Comparison of ENCODE assay signal across 18 cellular contexts in genomic region chr5:94707359-94707758, GRCh38.
DNase-seq lines count a peak whose midpoint lies in the region; ATAC-seq, FAIRE-seq and TF ChIP-seq lines count a peak whose summit lies in the region.
"Had no signal": no experiment of that assay in that cellular context is flagged by ENCODE, and none has a peak within 500 bp of the region (broad histone marks: within the 10 kb centered on the region; RNA-seq: fewer than 3 reads in every experiment).

No MANE protein-coding gene starts in this region.

- no peak overlapping the region for H3K9ac ChIP-seq in IMR-90 (ENCODE audit: low read depth, low read length)

- no peak overlapping the region for H2AK9ac ChIP-seq in IMR-90 (replicated peaks; ENCODE audit: low read depth, low read length, poor library complexity)

- intact Hi-C loops in IMR-90 (cut with micrococcal nuclease), result no loop called here
- intact Hi-C loops in pancreas (cut with DNase I), result no loop called here
- intact Hi-C loops in activated CD8-positive, alpha-beta T cell treated with anti-CD3 and anti-CD28 coated beads for 36 hours (cut with micrococcal nuclease), result no loop called here

- no CpG with 5 or more reads among the region's 2 CpGs for whole genome bisulfite sequencing in IMR-90 (ENCODE audit: extremely low coverage in 2 of 2, insufficient read length in 1 of 2), 2 experiments
- WGBS in pancreas, 2 donors, result 22 to 33% methylated on average over 2 of the region's 2 CpGs

- ATAC-seq in GM19043 (IDR thresholded peaks at IDR 0.05; ENCODE audit: low read depth, unreplicated experiment) (peak; percentile 40), IMR-90 (ENCODE audit: low read depth) (no peak), pancreas (peak; percentile 92 to 98 (median 96))
- ATAC-seq in activated CD8-positive, alpha-beta T cell treated with anti-CD3 and anti-CD28 coated beads for 36 hours, result no peak
- ATAC-seq: SK-N-SH treated with all-trans-retinoic acid at 6 μM for 48 hours had no signal

- H3K27ac Mint-ChIP-seq in activated CD8-positive, alpha-beta T cell treated with anti-CD3 and anti-CD28 coated beads for 36 hours, result no peak overlapping the region

- no TSS peak for BruUV-seq in IMR-90 (replicated peaks; lab: Mats Ljungman, UMichigan)

- H3K18ac ChIP-seq in IMR-90 (ENCODE audit: low read depth, low read length), result no peak overlapping the region

- H3K9me3 ChIP-seq in IMR-90 (ENCODE audit: control insufficient read depth, insufficient read depth, low read length) (no peaks in the 10 kb centered on the region), SJCRH30 (replicated peaks) (no peaks in the 10 kb centered on the region), pancreas (no peaks in the 10 kb centered on the region)
- H3K9me3 ChIP-seq: sigmoid colon had no signal

- no peak overlapping the region for H2BK5ac ChIP-seq in IMR-90 (ENCODE audit: low read depth, low read length, poor library complexity, severe bottlenecking)

- no peak overlapping the region for H3K23ac ChIP-seq in IMR-90 (ENCODE audit: low read depth, low read length)

- no peak overlapping the region for H2BK20ac ChIP-seq in IMR-90 (ENCODE audit: low read depth, low read length)

- no peaks in the 10 kb centered on the region for H3K27me3 Mint-ChIP-seq in activated CD8-positive, alpha-beta T cell treated with anti-CD3 and anti-CD28 coated beads for 36 hours
- H3K27me3 Mint-ChIP-seq: CD4-positive, CD25-positive, alpha-beta regulatory T cell had no signal

- H3K36me3 Mint-ChIP-seq in activated CD8-positive, alpha-beta T cell treated with anti-CD3 and anti-CD28 coated beads for 36 hours (ENCODE audit: low read depth), result peaks cover 10% of the 10 kb centered on the region

- in situ Hi-C loops in IMR-90 (cut with MboI; ENCODE audit: low sequenced_read_pairs), result no loop called here

- no peak overlapping the region for H4K5ac ChIP-seq in IMR-90 (ENCODE audit: low read depth, low read length)

- H3K27me3 ChIP-seq in IMR-90 (ENCODE audit: control insufficient read depth, insufficient read depth, low read length) (no peaks in the 10 kb centered on the region), SJCRH30 (no peaks in the 10 kb centered on the region), pancreas (no peaks in the 10 kb centered on the region)
- H3K27me3 ChIP-seq: dorsolateral prefrontal cortex, sigmoid colon had no signal

- dilution Hi-C loops in IMR-90 (cut with HindIII; ENCODE audit: low sequenced_read_pairs, unreplicated experiment), result no loop called here

- H2BK15ac ChIP-seq in IMR-90 (ENCODE audit: low read depth, low read length), result no peak overlapping the region

- 0 out of 2 replicates have a peak, but pooled peaks cover 1% of the 10 kb centered on the region for H3K4me1 ChIP-seq in IMR-90 (ENCODE audit: control insufficient read depth, insufficient read depth, low read length)
- H3K4me1 ChIP-seq in SJCRH30, result peaks cover 30% of the 10 kb centered on the region
- peaks cover 2 to 5% (median 5%) of the 10 kb centered on the region in 3 donors for H3K4me1 ChIP-seq in pancreas
- H3K4me1 ChIP-seq: sigmoid colon had no signal

- no peak overlapping the region for H3K4me2 ChIP-seq in IMR-90 (ENCODE audit: low read depth, low read length)

- H3K14ac ChIP-seq in IMR-90 (replicated peaks; ENCODE audit: low read depth, low read length), result no peak overlapping the region

- H3K36me3 ChIP-seq in IMR-90 (ENCODE audit: control insufficient read depth, insufficient read depth, low read length) (no peaks in the 10 kb centered on the region), SJCRH30 (peaks cover 13% of the 10 kb centered on the region), pancreas (no peaks in the 10 kb centered on the region)

- no peak overlapping the region for H2BK120ac ChIP-seq in IMR-90 (ENCODE audit: low read depth, low read length)

- no peaks in the 10 kb centered on the region for H3K79me1 ChIP-seq in IMR-90 (ENCODE audit: low read depth in 1 of 2, low read length in 2 of 2)

- FAIRE-seq in pancreas (lab: Jason Lieb, UNC) (no peak), H54 (lab: Jason Lieb, UNC) (no peak)
- FAIRE-seq: islet of Langerhans had no signal

- H3K4ac ChIP-seq in IMR-90 (ENCODE audit: low read depth, low read length), result no peak overlapping the region

- peak; percentile 45 for DNase-seq in IMR-90
- DNase-seq in SJCRH30, result peak; percentile 42 to 86
- DNase-seq in pancreas, result peak in 4 of 6 donors; percentile 10 to 64 (median 48)
- DNase-seq in H54 (ENCODE audit: insufficient read length, low spot score), result no peak
- no peak for DNase-seq in activated CD8-positive, alpha-beta T cell treated with anti-CD3 and anti-CD28 coated beads for 36 hours
- no peak for DNase-seq in RWPE1 (ENCODE audit: low spot score)
- DNase-seq: activated CD4-positive, CD25-positive, alpha-beta regulatory T cell treated with anti-CD3 and anti-CD28 coated beads, Interleukin-2, amount 50 U/mL, for 72 hours; activated T-cell treated with anti-CD3 and anti-CD28 coated beads, Interleukin-2, amount 50 U/mL, for 1 hour; amygdala; CD4-positive, CD25-positive, alpha-beta regulatory T cell; dorsolateral prefrontal cortex; foreskin fibroblast; Kasumi-1; NCI-H82; sigmoid colon had no signal

- H3K27ac ChIP-seq in IMR-90 (ENCODE audit: insufficient read depth, low read length) (no peak overlapping the region), SJCRH30 (peak overlapping the region; percentile 14), pancreas (peak overlapping the region in 2 of 4 donors; percentile 46 to 56), RWPE1 (no peak overlapping the region)
- H3K27ac ChIP-seq: sigmoid colon had no signal

- POLR2A ChIA-PET in IMR-90 (lab: Charles Lee; ENCODE audit: unreplicated experiment), result no interaction called here
- POLR2A ChIA-PET in activated CD8-positive, alpha-beta T cell treated with anti-CD3 and anti-CD28 coated beads for 36 hours (lab: Charles Lee), result no interaction called here
- POLR2A ChIA-PET in RWPE1 (lab: Yijun Ruan, JAX; ENCODE audit: low non-redundant PET), result no interaction called here

- TF ChIP-seq CTCF in IMR-90 (conservative IDR thresholded peaks at IDR 0.05; ENCODE audit: low read depth, low read length), result no peak
- TF ChIP-seq CTCF in pancreas (IDR thresholded peaks at IDR 0.05), result no peak
- no peak for TF ChIP-seq CTCF in activated CD8-positive, alpha-beta T cell treated with anti-CD3 and anti-CD28 coated beads for 36 hours (IDR thresholded peaks at IDR 0.05)
- no peak for TF ChIP-seq CTCF in RWPE1 (conservative IDR thresholded peaks at IDR 0.05; ENCODE audit: low read depth)

- no peak overlapping the region for H3K56ac ChIP-seq in IMR-90 (ENCODE audit: extremely low read depth, insufficient read depth, low read length)

- no peak for TF ChIP-seq RAD21 in IMR-90 (IDR thresholded peaks at IDR 0.05; ENCODE audit: low read length)

- H3K9me3 Mint-ChIP-seq in activated CD8-positive, alpha-beta T cell treated with anti-CD3 and anti-CD28 coated beads for 36 hours, result no peaks in the 10 kb centered on the region
- H3K9me3 Mint-ChIP-seq: CD4-positive, CD25-positive, alpha-beta regulatory T cell had no signal

- CTCF ChIA-PET in IMR-90 (lab: Yijun Ruan, JAX) (no interaction called here), RWPE1 (lab: Yijun Ruan, JAX) (no interaction called here)
- CTCF ChIA-PET in activated CD8-positive, alpha-beta T cell treated with anti-CD3 and anti-CD28 coated beads for 36 hours (lab: Charles Lee), result no interaction called here

- no peak overlapping the region for H3K4me3 Mint-ChIP-seq in activated CD8-positive, alpha-beta T cell treated with anti-CD3 and anti-CD28 coated beads for 36 hours
- H3K4me3 Mint-ChIP-seq: CD4-positive, CD25-positive, alpha-beta regulatory T cell had no signal

- no peak overlapping the region for H2AK5ac ChIP-seq in IMR-90 (ENCODE audit: low read depth, low read length)

- no peak overlapping the region for H3K4me3 ChIP-seq in IMR-90 (ENCODE audit: insufficient read depth, low read depth, low read length)
- no peak overlapping the region for H3K4me3 ChIP-seq in SJCRH30
- no peak overlapping the region for H3K4me3 ChIP-seq in pancreas
- H3K4me3 ChIP-seq: dorsolateral prefrontal cortex, sigmoid colon had no signal

- no peak overlapping the region for H4K91ac ChIP-seq in IMR-90 (ENCODE audit: insufficient read depth, low read depth, low read length)

- no peaks in the 10 kb centered on the region for H3K9me1 ChIP-seq in IMR-90 (ENCODE audit: insufficient read depth, low read length)

- no peaks in the 10 kb centered on the region for H4K20me1 ChIP-seq in IMR-90 (ENCODE audit: insufficient read depth, low read length)

- no peak overlapping the region for H2AFZ ChIP-seq in IMR-90 (replicated peaks; ENCODE audit: low read length, poor library complexity)

- TF ChIP-seq POLR2A in IMR-90 (IDR thresholded peaks at IDR 0.05; ENCODE audit: low read depth, low read length) (no peak), H54 (IDR thresholded peaks at IDR 0.05; ENCODE audit: low read depth, low read length) (no peak)

- no peak overlapping the region for H4K8ac ChIP-seq in IMR-90 (ENCODE audit: low read depth in 2 of 2, low read length in 2 of 2)

- peaks cover 3% of the 10 kb centered on the region for H3K4me1 Mint-ChIP-seq in activated CD8-positive, alpha-beta T cell treated with anti-CD3 and anti-CD28 coated beads for 36 hours (ENCODE audit: low read depth)

TF ChIP-seq in IMR-90, 13 proteins besides CTCF, POLR2A, EP300 and RAD21 (continues in another document):
- TF ChIP-seq RFX5 (IDR thresholded peaks at IDR 0.05; ENCODE audit: low read depth, low read length) (no peak), NFE2L2 (IDR thresholded peaks at IDR 0.05; ENCODE audit: low read depth, low read length) (no peak), MXI1 (IDR thresholded peaks at IDR 0.05; ENCODE audit: borderline replicate concordance, low read depth, low read length) (no peak), USF2 (IDR thresholded peaks at IDR 0.05; ENCODE audit: low read depth, low read length) (no peak), RCOR1 (IDR thresholded peaks at IDR 0.05; ENCODE audit: insufficient replicate concordance, low read length) (no peak), ELK1 (IDR thresholded peaks at IDR 0.05; ENCODE audit: borderline replicate concordance, low read depth, low read length) (no peak), MAZ (IDR thresholded peaks at IDR 0.05; ENCODE audit: borderline replicate concordance, low read depth, low read length) (no peak)

Comparison
In these comparisons a context has a peak if more than half of its experiments do, and no peak if none do; other contexts are left out.
1. ATAC-seq: peak in GM19043 (single experiment) and pancreas (4 of 4); none in IMR-90 (single experiment) and activated CD8-positive, alpha-beta T cell treated with anti-CD3 and anti-CD28 coated beads for 36 hours (single experiment).
2. DNase-seq: peak in IMR-90 (single experiment), SJCRH30 (2 of 2) and pancreas (4 of 6); none in H54 (single experiment), activated CD8-positive, alpha-beta T cell treated with anti-CD3 and anti-CD28 coated beads for 36 hours (single experiment) and RWPE1 (single experiment).